19 cellular contexts compared by ENCODE assay signal in the genomic region with DNA sequence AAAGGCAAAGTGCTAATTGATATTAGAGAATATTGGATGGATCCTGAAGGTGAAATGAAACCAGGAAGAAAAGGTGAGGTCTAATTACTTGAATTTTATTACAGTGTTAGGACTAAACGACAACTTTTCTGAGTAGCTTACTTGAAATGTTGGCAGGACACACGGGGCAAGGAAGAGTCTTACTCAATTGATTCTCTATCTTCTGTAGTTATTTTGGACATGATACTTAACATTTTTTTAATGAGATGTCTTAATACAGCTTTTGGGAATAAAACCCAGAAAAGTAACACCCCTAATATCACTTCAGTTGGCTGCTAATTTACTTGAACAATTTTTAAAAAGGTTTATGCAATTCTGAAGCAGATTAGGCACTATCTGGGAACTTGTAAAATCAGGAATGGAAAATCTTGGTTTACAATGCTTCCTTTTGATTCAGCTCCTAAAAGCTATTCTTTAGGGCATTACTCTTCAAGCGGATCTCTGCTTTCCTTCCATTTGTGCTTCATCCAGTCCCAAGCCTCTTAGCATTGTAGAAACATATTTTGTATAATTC. TPM values are rescaled to one million over a fixed set of nuclear protein-coding genes. Genes with fewer than 3 reads are reported as not detected.
DNase-seq lines count a peak whose midpoint lies in the region; ATAC-seq, FAIRE-seq and TF ChIP-seq lines count a peak whose summit lies in the region.
"Had no signal": no experiment of that assay in that cellular context is flagged by ENCODE, and none has a peak within 500 bp of the region (broad histone marks: within the 10 kb centered on the region; RNA-seq: fewer than 3 reads in every experiment).

No MANE protein-coding gene starts in this region.

- H3K36me3 ChIP-seq in ACC112 (ENCODE audit: insufficient read depth, low read length) (peaks cover 21% of the 10 kb centered on the region), astrocyte (ENCODE audit: insufficient read depth, low read length) (peaks cover 46% of the 10 kb centered on the region), osteoblast (ENCODE audit: insufficient read depth, low read length) (peaks cover 65% of the 10 kb centered on the region), BE2C (peaks cover 84% of the 10 kb centered on the region)

- H3K9me3 Mint-ChIP-seq in astrocyte (ENCODE audit: unreplicated experiment) = no peaks in the 10 kb centered on the region
- H3K9me3 Mint-ChIP-seq: activated T-helper 17 cell treated with anti-CD3 and anti-CD28 coated beads, Interleukin-2, amount 50 U/mL, for 72 hours had no signal

- no peak for ATAC-seq in GM19023 (IDR thresholded peaks at IDR 0.05; ENCODE audit: unreplicated experiment)
- ATAC-seq: activated T-helper 17 cell treated with anti-CD3 and anti-CD28 coated beads, Interleukin-2, amount 50 U/mL, for 72 hours; left lobe of liver had no signal

- peaks cover 18% of the 10 kb centered on the region for H3K36me3 Mint-ChIP-seq in astrocyte (ENCODE audit: low read depth, unreplicated experiment)

- H3K4me1 ChIP-seq in ACC112 (ENCODE audit: control insufficient read depth, insufficient read depth, low read length, unreplicated experiment) = peaks cover 61% of the 10 kb centered on the region
- H3K4me1 ChIP-seq in astrocyte (ENCODE audit: insufficient read depth, low read length) = peaks cover 11% of the 10 kb centered on the region
- peaks cover 34% of the 10 kb centered on the region for H3K4me1 ChIP-seq in osteoblast (ENCODE audit: insufficient read depth, low read length)
- no peaks in the 10 kb centered on the region; the same call in 1 of the 2 replicates for H3K4me1 ChIP-seq in BE2C
- H3K4me1 ChIP-seq: testis had no signal

- H3K9me3 ChIP-seq in astrocyte (ENCODE audit: insufficient read depth, low read depth, low read length) (no peaks in the 10 kb centered on the region), osteoblast (ENCODE audit: low read depth, low read length) (no peaks in the 10 kb centered on the region), BE2C (no peaks in the 10 kb centered on the region)
- H3K9me3 ChIP-seq: testis had no signal

- no peaks in the 10 kb centered on the region for H3K27me3 ChIP-seq in ACC112 (ENCODE audit: insufficient read depth, low read length)
- no peaks in the 10 kb centered on the region for H3K27me3 ChIP-seq in astrocyte (ENCODE audit: insufficient read depth, low read length)
- no peaks in the 10 kb centered on the region for H3K27me3 ChIP-seq in osteoblast (ENCODE audit: insufficient read depth, low read length)
- H3K27me3 ChIP-seq in BE2C = no peaks in the 10 kb centered on the region
- H3K27me3 ChIP-seq: testis had no signal

- H3K9ac ChIP-seq in astrocyte (ENCODE audit: low read length) = no peak overlapping the region

- TF ChIP-seq CTCF in astrocyte (IDR thresholded peaks at IDR 0.05; ENCODE audit: insufficient read depth, low read depth, low read length) (no peak), osteoblast (IDR thresholded peaks at IDR 0.05; ENCODE audit: extremely low read depth, low read depth, low read length) (no peak), BE2C (IDR thresholded peaks at IDR 0.05; ENCODE audit: low read depth, low read length) (no peak)

- H3K79me2 ChIP-seq in ACC112 (ENCODE audit: control insufficient read depth, insufficient read depth, low read length, unreplicated experiment) (peaks cover 52% of the 10 kb centered on the region), astrocyte (ENCODE audit: insufficient read depth, low read length) (peaks cover 63% of the 10 kb centered on the region), osteoblast (ENCODE audit: insufficient read depth, low read length) (peaks cover 52% of the 10 kb centered on the region)

- TF ChIP-seq POLR2A in GM12891 (IDR thresholded peaks at IDR 0.05; ENCODE audit: low read depth, low read length) = no peak

- FAIRE-seq in GM12891 (lab: Jason Lieb, UNC) (peak; percentile 16), astrocyte (lab: Jason Lieb, UNC) (no peak)
- FAIRE-seq: endometrium, GM12878 had no signal

- H3K4me2 ChIP-seq in astrocyte (ENCODE audit: low read length) (no peak overlapping the region), osteoblast (ENCODE audit: insufficient read depth, low read length) (no peak overlapping the region)
- H3K4me2 ChIP-seq: PC-9 had no signal

- H3K27ac ChIP-seq in ACC112 (ENCODE audit: low read depth, low read length) (peak overlapping the region; percentile 30), astrocyte (ENCODE audit: low read depth, low read length) (peak overlapping the region; percentile 28), osteoblast (ENCODE audit: low read depth, low read length) (peak overlapping the region; percentile 46)
- H3K27ac ChIP-seq: PC-9 had no signal

- H3K27me3 Mint-ChIP-seq in astrocyte (ENCODE audit: low read depth, unreplicated experiment) = no peaks in the 10 kb centered on the region
- H3K27me3 Mint-ChIP-seq: activated T-helper 17 cell treated with anti-CD3 and anti-CD28 coated beads, Interleukin-2, amount 50 U/mL, for 72 hours had no signal

- H3K4me1 Mint-ChIP-seq in astrocyte (ENCODE audit: low read depth, unreplicated experiment) = peaks cover 30% of the 10 kb centered on the region

- H3K27ac Mint-ChIP-seq in astrocyte (ENCODE audit: unreplicated experiment) = no peak overlapping the region
- H3K27ac Mint-ChIP-seq: activated T-helper 17 cell treated with anti-CD3 and anti-CD28 coated beads, Interleukin-2, amount 50 U/mL, for 72 hours had no signal

- no peak overlapping the region for H3K4me3 Mint-ChIP-seq in astrocyte (ENCODE audit: unreplicated experiment)
- H3K4me3 Mint-ChIP-seq: activated T-helper 17 cell treated with anti-CD3 and anti-CD28 coated beads, Interleukin-2, amount 50 U/mL, for 72 hours had no signal

- H2AFZ ChIP-seq in ACC112 (ENCODE audit: low read length, unreplicated experiment) = no peak overlapping the region
- no peak overlapping the region for H2AFZ ChIP-seq in astrocyte (ENCODE audit: low read depth, low read length)
- no peak overlapping the region for H2AFZ ChIP-seq in osteoblast (ENCODE audit: low read length)
- H2AFZ ChIP-seq: PC-9 had no signal

- H4K20me1 ChIP-seq in astrocyte (ENCODE audit: insufficient read depth, low read length) (peaks cover 47% of the 10 kb centered on the region), osteoblast (ENCODE audit: insufficient read depth, low read length) (peaks cover 7% of the 10 kb centered on the region)

- H3K4me3 ChIP-seq in ACC112 (ENCODE audit: low read depth, low read length) = no peak overlapping the region
- no peak overlapping the region for H3K4me3 ChIP-seq in astrocyte (ENCODE audit: insufficient read depth, low read depth, low read length)
- H3K4me3 ChIP-seq in osteoblast (ENCODE audit: insufficient read depth, low read length) = no peak overlapping the region
- no peak overlapping the region for H3K4me3 ChIP-seq in BE2C (ENCODE audit: low read depth, low read length)
- H3K4me3 ChIP-seq: GM12878, PC-9, testis had no signal

- no peak for DNase-seq in GM12891 (ENCODE audit: insufficient read length, low spot score)
- no peak for DNase-seq in astrocyte (ENCODE audit: low read depth)
- no peak for DNase-seq in osteoblast (ENCODE audit: insufficient read length, low spot score, missing footprints)
- DNase-seq in foreskin melanocyte = no peak
- no peak for DNase-seq in BE2C
- no peak for DNase-seq in NCI-H2196 treated with DMSO at 0.1 percent for 48 hours (lab: John Stamatoyannopoulos, UW; ENCODE audit: unreplicated experiment)
- DNase-seq: activated CD4-positive, alpha-beta T cell treated with anti-CD3 and anti-CD28 coated beads, Interleukin-2, amount 50 U/mL, for 48 hours; anterior cingulate cortex; NCI-H1105 treated with DMSO at 0.1 percent for 48 hours; NCI-H748 treated with DMSO at 0.1 percent for 48 hours; occipital lobe; PC-9; testis had no signal

TF ChIP-seq in GM12891, 5 proteins besides CTCF, POLR2A, EP300 and RAD21:
- TF ChIP-seq POLR2AphosphoS5 (IDR thresholded peaks at IDR 0.05; ENCODE audit: low read depth, low read length) (no peak), PAX5 (IDR thresholded peaks at IDR 0.05; ENCODE audit: insufficient read depth, low read length, severe bottlenecking) (no peak), SPI1 (IDR thresholded peaks at IDR 0.05; ENCODE audit: low read depth, low read length) (no peak), TAF1 (IDR thresholded peaks at IDR 0.05; ENCODE audit: low read depth, low read length) (no peak), POU2F2 (IDR thresholded peaks at IDR 0.05; ENCODE audit: low read depth, low read length) (no peak)
TF ChIP-seq in GM12891: peak in this region for 0.

RNA-seq across cellular contexts. Expression of gene SUB1, which starts 13.7 kb away (rescaled TPM):
- polyA plus RNA-seq in GM12891 (2012; ENCODE audit: low read depth, missing spikeins) = 407 TPM
- total RNA-seq in astrocyte = 219 and 235 TPM in 2 replicates
- 101 and 115 TPM in 2 replicates for total RNA-seq in osteoblast
- polyA plus RNA-seq in BE2C (2012; ENCODE audit: insufficient read depth, insufficient read length, low read depth) = 149 TPM
